ENCODE assay signal across 1 cellular context in genomic region chr6:33248643-33248931, GRCh38.
TF ChIP-seq lines count a peak whose summit lies in the region.

No MANE protein-coding gene starts in this region.

TF ChIP-seq in K562, 482 proteins besides CTCF, POLR2A, EP300 and RAD21 (continued from another document and continues in another):
- TF ChIP-seq ARID4B (CRISPR knock-in tag; IDR thresholded peaks at IDR 0.05) (no peak), ZC3H4 (CRISPR knock-in tag; IDR thresholded peaks at IDR 0.05; ENCODE audit: borderline replicate concordance) (no peak), DPF2 (IDR thresholded peaks at IDR 0.05) (0 out of 2 replicates have a peak, but pooled peaks have one; percentile 40), ZZZ3 (IDR thresholded peaks at IDR 0.05) (no peak), POLR2AphosphoS5 (IDR thresholded peaks at IDR 0.05; ENCODE audit: control insufficient read depth, insufficient read depth, low read depth, low read length) (no peak), SLC30A9 (CRISPR knock-in tag; IDR thresholded peaks at IDR 0.05) (no peak), ETV5 (CRISPR knock-in tag; IDR thresholded peaks at IDR 0.05; ENCODE audit: low read depth) (no peak), STAT6 (CRISPR knock-in tag; IDR thresholded peaks at IDR 0.05) (no peak), NFATC3 (IDR thresholded peaks at IDR 0.05) (no peak), VEZF1 (CRISPR knock-in tag; IDR thresholded peaks at IDR 0.05) (no peak; the same call in 1 of the 2 replicates), ARHGAP35 (IDR thresholded peaks at IDR 0.05; ENCODE audit: partially characterized antibody) (no peak), ZNF311 (CRISPR knock-in tag; IDR thresholded peaks at IDR 0.05) (no peak), STAT5A (IDR thresholded peaks at IDR 0.05; ENCODE audit: borderline replicate concordance, low read length) (no peak), BRF2 (IDR thresholded peaks at IDR 0.05; ENCODE audit: borderline replicate concordance, insufficient read depth, insufficient read length) (no peak), MBD2 (IDR thresholded peaks at IDR 0.05; ENCODE audit: borderline replicate concordance, low read depth) (no peak), ZNF696 (CRISPR knock-in tag; conservative IDR thresholded peaks at IDR 0.05) (no peak), ZFX (CRISPR knock-in tag; IDR thresholded peaks at IDR 0.05) (no peak), ZBTB1 (CRISPR knock-in tag; IDR thresholded peaks at IDR 0.05; ENCODE audit: borderline replicate concordance, low read depth) (no peak), NKRF (IDR thresholded peaks at IDR 0.05; ENCODE audit: borderline replicate concordance) (peak; percentile 70; the same call in 1 of the 2 replicates), SMARCE1 (IDR thresholded peaks at IDR 0.05) (no peak), CCNT2 (IDR thresholded peaks at IDR 0.05; ENCODE audit: borderline replicate concordance, extremely low read depth, insufficient read length, low read depth, low read length) (no peak), LARP7 (IDR thresholded peaks at IDR 0.05) (no peak), SRSF9 (IDR thresholded peaks at IDR 0.05; ENCODE audit: borderline replicate concordance, low read depth, low read length) (no peak), ZFP1 (CRISPR knock-in tag; IDR thresholded peaks at IDR 0.05) (no peak)
- TF ChIP-seq, protein P1, sequence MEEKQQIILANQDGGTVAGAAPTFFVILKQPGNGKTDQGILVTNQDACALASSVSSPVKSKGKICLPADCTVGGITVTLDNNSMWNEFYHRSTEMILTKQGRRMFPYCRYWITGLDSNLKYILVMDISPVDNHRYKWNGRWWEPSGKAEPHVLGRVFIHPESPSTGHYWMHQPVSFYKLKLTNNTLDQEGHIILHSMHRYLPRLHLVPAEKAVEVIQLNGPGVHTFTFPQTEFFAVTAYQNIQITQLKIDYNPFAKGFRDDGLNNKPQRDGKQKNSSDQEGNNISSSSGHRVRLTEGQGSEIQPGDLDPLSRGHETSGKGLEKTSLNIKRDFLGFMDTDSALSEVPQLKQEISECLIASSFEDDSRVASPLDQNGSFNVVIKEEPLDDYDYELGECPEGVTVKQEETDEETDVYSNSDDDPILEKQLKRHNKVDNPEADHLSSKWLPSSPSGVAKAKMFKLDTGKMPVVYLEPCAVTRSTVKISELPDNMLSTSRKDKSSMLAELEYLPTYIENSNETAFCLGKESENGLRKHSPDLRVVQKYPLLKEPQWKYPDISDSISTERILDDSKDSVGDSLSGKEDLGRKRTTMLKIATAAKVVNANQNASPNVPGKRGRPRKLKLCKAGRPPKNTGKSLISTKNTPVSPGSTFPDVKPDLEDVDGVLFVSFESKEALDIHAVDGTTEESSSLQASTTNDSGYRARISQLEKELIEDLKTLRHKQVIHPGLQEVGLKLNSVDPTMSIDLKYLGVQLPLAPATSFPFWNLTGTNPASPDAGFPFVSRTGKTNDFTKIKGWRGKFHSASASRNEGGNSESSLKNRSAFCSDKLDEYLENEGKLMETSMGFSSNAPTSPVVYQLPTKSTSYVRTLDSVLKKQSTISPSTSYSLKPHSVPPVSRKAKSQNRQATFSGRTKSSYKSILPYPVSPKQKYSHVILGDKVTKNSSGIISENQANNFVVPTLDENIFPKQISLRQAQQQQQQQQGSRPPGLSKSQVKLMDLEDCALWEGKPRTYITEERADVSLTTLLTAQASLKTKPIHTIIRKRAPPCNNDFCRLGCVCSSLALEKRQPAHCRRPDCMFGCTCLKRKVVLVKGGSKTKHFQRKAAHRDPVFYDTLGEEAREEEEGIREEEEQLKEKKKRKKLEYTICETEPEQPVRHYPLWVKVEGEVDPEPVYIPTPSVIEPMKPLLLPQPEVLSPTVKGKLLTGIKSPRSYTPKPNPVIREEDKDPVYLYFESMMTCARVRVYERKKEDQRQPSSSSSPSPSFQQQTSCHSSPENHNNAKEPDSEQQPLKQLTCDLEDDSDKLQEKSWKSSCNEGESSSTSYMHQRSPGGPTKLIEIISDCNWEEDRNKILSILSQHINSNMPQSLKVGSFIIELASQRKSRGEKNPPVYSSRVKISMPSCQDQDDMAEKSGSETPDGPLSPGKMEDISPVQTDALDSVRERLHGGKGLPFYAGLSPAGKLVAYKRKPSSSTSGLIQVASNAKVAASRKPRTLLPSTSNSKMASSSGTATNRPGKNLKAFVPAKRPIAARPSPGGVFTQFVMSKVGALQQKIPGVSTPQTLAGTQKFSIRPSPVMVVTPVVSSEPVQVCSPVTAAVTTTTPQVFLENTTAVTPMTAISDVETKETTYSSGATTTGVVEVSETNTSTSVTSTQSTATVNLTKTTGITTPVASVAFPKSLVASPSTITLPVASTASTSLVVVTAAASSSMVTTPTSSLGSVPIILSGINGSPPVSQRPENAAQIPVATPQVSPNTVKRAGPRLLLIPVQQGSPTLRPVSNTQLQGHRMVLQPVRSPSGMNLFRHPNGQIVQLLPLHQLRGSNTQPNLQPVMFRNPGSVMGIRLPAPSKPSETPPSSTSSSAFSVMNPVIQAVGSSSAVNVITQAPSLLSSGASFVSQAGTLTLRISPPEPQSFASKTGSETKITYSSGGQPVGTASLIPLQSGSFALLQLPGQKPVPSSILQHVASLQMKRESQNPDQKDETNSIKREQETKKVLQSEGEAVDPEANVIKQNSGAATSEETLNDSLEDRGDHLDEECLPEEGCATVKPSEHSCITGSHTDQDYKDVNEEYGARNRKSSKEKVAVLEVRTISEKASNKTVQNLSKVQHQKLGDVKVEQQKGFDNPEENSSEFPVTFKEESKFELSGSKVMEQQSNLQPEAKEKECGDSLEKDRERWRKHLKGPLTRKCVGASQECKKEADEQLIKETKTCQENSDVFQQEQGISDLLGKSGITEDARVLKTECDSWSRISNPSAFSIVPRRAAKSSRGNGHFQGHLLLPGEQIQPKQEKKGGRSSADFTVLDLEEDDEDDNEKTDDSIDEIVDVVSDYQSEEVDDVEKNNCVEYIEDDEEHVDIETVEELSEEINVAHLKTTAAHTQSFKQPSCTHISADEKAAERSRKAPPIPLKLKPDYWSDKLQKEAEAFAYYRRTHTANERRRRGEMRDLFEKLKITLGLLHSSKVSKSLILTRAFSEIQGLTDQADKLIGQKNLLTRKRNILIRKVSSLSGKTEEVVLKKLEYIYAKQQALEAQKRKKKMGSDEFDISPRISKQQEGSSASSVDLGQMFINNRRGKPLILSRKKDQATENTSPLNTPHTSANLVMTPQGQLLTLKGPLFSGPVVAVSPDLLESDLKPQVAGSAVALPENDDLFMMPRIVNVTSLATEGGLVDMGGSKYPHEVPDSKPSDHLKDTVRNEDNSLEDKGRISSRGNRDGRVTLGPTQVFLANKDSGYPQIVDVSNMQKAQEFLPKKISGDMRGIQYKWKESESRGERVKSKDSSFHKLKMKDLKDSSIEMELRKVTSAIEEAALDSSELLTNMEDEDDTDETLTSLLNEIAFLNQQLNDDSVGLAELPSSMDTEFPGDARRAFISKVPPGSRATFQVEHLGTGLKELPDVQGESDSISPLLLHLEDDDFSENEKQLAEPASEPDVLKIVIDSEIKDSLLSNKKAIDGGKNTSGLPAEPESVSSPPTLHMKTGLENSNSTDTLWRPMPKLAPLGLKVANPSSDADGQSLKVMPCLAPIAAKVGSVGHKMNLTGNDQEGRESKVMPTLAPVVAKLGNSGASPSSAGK (IDR thresholded peaks at IDR 0.05), result peak; percentile 91
- TF ChIP-seq, protein P2, sequence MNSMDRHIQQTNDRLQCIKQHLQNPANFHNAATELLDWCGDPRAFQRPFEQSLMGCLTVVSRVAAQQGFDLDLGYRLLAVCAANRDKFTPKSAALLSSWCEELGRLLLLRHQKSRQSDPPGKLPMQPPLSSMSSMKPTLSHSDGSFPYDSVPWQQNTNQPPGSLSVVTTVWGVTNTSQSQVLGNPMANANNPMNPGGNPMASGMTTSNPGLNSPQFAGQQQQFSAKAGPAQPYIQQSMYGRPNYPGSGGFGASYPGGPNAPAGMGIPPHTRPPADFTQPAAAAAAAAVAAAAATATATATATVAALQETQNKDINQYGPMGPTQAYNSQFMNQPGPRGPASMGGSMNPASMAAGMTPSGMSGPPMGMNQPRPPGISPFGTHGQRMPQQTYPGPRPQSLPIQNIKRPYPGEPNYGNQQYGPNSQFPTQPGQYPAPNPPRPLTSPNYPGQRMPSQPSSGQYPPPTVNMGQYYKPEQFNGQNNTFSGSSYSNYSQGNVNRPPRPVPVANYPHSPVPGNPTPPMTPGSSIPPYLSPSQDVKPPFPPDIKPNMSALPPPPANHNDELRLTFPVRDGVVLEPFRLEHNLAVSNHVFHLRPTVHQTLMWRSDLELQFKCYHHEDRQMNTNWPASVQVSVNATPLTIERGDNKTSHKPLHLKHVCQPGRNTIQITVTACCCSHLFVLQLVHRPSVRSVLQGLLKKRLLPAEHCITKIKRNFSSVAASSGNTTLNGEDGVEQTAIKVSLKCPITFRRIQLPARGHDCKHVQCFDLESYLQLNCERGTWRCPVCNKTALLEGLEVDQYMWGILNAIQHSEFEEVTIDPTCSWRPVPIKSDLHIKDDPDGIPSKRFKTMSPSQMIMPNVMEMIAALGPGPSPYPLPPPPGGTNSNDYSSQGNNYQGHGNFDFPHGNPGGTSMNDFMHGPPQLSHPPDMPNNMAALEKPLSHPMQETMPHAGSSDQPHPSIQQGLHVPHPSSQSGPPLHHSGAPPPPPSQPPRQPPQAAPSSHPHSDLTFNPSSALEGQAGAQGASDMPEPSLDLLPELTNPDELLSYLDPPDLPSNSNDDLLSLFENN (IDR thresholded peaks at IDR 0.05; ENCODE audit: low read depth in 2 of 2, low read length in 2 of 2), result no peak
